ENCODE assay signal across 23 cellular contexts in the genomic region with DNA sequence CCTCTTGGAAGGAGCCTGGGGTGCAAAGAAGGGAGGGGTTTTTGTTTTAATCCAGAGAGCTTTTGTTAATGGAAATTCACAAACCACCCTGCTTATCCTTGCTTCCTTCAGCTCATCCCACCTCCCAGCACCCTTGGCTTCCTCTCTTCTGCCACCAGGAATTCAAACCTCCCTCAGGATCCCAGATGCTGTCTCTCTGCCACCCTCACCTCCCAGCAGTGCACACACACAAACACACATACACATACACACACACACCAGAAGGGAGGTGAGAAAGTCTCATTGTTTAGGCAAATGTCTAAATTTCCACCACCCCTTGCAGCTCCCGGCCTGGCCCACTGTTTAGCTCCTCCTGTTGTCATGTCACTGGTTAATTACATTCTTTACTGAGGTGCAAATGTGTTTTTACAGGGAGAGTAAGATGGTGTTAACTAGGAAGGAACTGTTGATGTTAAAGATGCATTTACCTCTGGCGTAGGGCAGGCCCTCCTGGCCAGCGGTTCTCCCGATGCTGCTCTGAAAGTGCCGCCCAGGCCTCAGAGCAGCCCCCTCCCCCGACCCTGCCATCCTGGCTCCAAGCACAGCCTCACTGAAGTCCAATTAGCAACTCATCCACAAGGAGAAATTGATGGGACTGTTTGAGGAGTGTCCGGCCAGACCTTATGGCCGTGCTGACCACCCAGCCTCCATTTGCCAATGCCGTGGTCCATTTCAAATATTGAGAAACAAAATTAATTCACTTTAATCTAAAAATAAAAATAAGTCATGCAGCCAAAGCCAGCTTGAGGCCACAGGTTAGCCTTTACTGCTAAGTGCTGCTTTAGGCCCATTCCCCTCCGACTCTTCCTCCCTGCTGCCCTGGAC.
A peak's percentile ranks its signal among the peaks of the same experiment; 100 is the strongest.
DNase-seq lines count a peak whose midpoint lies in the region; ATAC-seq and TF ChIP-seq lines count a peak whose summit lies in the region.
"Had no signal": no experiment of that assay in that cellular context is flagged by ENCODE, and none has a peak within 500 bp of the region (broad histone marks: within the 10 kb centered on the region; RNA-seq: fewer than 3 reads in every experiment).

No MANE protein-coding gene starts in this region.

- H3K27me3 ChIP-seq in endodermal cell (ENCODE audit: control insufficient read depth, insufficient read depth, low read length, poor library complexity, severe bottlenecking) = no peaks in the 10 kb centered on the region
- H3K27me3 ChIP-seq: BLaER1 had no signal

- H3K27ac Mint-ChIP-seq in endodermal cell (peak overlapping the region; percentile 66), nephron (peak overlapping the region; percentile 7 to 49 (median 30))
- H3K27ac Mint-ChIP-seq: CD4-positive, alpha-beta T cell had no signal

- H3K4me1 Mint-ChIP-seq in endodermal cell (peaks cover 34% of the 10 kb centered on the region), nephron (peaks cover 79% of the 10 kb centered on the region)

- H3K36me3 ChIP-seq in endodermal cell (ENCODE audit: control insufficient read depth, insufficient read depth, low read length) = no peaks in the 10 kb centered on the region
- H3K36me3 ChIP-seq: BLaER1 had no signal

- H3K27me3 Mint-ChIP-seq in endodermal cell (ENCODE audit: insufficient read depth) (no peaks in the 10 kb centered on the region), nephron (ENCODE audit: low read depth) (peaks cover 4% of the 10 kb centered on the region)

- H3K9me3 Mint-ChIP-seq in endodermal cell (no peaks in the 10 kb centered on the region), nephron (no peaks in the 10 kb centered on the region)
- H3K9me3 Mint-ChIP-seq: CD4-positive, alpha-beta T cell had no signal

- peaks cover 9% of the 10 kb centered on the region for H3K4me1 ChIP-seq in endodermal cell (ENCODE audit: control insufficient read depth, insufficient read depth, low read length)

- H3K9me3 ChIP-seq in endodermal cell (ENCODE audit: control insufficient read depth, low read length) = no peaks in the 10 kb centered on the region
- H3K9me3 ChIP-seq: BLaER1 had no signal

- H3K27ac ChIP-seq in endodermal cell (ENCODE audit: low read depth, low read length) = no peak overlapping the region
- H3K27ac ChIP-seq: 22Rv1, BLaER1, GM23248 had no signal

- H3K4me3 ChIP-seq in endodermal cell (ENCODE audit: low read length) = no peak overlapping the region
- H3K4me3 ChIP-seq: BLaER1, GM12878, GM23248 had no signal

- no peak for TF ChIP-seq CTCF in endodermal cell (conservative IDR thresholded peaks at IDR 0.05)
- no peak for TF ChIP-seq CTCF in nephron (IDR thresholded peaks at IDR 0.05; ENCODE audit: unreplicated experiment in 3 of 3)

- H3K4me3 Mint-ChIP-seq in endodermal cell (no peak overlapping the region), nephron (no peak overlapping the region)
- H3K4me3 Mint-ChIP-seq: CD4-positive, alpha-beta T cell had no signal

- no peak for ATAC-seq in HG02938 (IDR thresholded peaks at IDR 0.05; ENCODE audit: unreplicated experiment)
- ATAC-seq: GM12878, Right ventricle myocardium inferior had no signal

- H3K36me3 Mint-ChIP-seq in endodermal cell (ENCODE audit: low read depth) = no peaks in the 10 kb centered on the region
- peaks cover 23% of the 10 kb centered on the region for H3K36me3 Mint-ChIP-seq in nephron (ENCODE audit: low read depth)

- H3K9ac ChIP-seq in endodermal cell (ENCODE audit: extremely low read depth, low read length, poor library complexity, severe bottlenecking) = no peak overlapping the region
- H3K9ac ChIP-seq: BLaER1, GM23248 had no signal

- DNase-seq in NCI-H82 (lab: John Stamatoyannopoulos, UW) (peak; percentile 14), NCI-H82 treated with DMSO at 0.1 percent for 48 hours (lab: John Stamatoyannopoulos, UW; ENCODE audit: unreplicated experiment) (no peak), endodermal cell (peak; percentile 83), superior temporal gyrus (ENCODE audit: extremely low spot score) (peak; percentile 36), GF-D8 (lab: John Stamatoyannopoulos, UW) (no peak)
- no peak for DNase-seq in activated CD4-positive, CD25-positive, alpha-beta regulatory T cell (lab: John Stamatoyannopoulos, UW)
- DNase-seq: ACHN; CD4-positive, alpha-beta T cell; COR-L47; DMS79; GM23248; Karpas-422; NCI-H1694; NCI-H2081; NCI-H2171 treated with DMSO at 0.1 percent for 48 hours; NCI-H524 treated with DMSO at 0.1 percent for 48 hours; OCI-M1 had no signal

- 61 to 88% methylated on average over 4 to 10 of the region's 10 CpGs for WGBS in endodermal cell (ENCODE audit: insufficient coverage in 1 of 2, insufficient read length in 1 of 2), 2 experiments

Comparison
In these comparisons a context has a peak if more than half of its experiments do, and no peak if none do; other contexts are left out.
1. DNase-seq: peak in NCI-H82 (single experiment), endodermal cell (single experiment) and superior temporal gyrus (single experiment); none in NCI-H82 treated with DMSO at 0.1 percent for 48 hours (single experiment), activated CD4-positive, CD25-positive, alpha-beta regulatory T cell (0 of 4) and GF-D8 (single experiment).